ENCODE assay signal across 2 cellular contexts in the genomic region with DNA sequence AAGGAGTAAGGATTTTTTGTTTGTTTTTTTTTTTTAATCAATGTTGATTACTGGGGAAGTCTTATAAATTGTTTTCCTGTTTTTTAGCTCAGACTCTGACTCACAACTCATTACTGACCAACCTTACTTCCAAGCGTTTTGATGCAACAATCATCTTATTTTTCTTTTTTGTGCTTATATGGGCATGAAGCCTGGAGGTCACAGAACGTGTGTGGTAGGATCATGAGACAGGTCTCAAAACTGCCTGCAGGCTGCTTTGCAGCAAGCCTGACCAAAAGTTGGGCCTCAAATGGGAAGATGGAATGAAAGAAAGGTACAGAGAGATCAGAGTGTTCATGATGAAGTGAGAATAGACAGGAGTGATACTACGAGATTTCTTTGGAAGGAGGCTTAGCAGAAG.
TF ChIP-seq lines count a peak whose summit lies in the region.

No MANE protein-coding gene starts in this region.

TF ChIP-seq in GM23338, 12 proteins besides CTCF, POLR2A, EP300 and RAD21 (continued from another document):
- TF ChIP-seq, protein P1, sequence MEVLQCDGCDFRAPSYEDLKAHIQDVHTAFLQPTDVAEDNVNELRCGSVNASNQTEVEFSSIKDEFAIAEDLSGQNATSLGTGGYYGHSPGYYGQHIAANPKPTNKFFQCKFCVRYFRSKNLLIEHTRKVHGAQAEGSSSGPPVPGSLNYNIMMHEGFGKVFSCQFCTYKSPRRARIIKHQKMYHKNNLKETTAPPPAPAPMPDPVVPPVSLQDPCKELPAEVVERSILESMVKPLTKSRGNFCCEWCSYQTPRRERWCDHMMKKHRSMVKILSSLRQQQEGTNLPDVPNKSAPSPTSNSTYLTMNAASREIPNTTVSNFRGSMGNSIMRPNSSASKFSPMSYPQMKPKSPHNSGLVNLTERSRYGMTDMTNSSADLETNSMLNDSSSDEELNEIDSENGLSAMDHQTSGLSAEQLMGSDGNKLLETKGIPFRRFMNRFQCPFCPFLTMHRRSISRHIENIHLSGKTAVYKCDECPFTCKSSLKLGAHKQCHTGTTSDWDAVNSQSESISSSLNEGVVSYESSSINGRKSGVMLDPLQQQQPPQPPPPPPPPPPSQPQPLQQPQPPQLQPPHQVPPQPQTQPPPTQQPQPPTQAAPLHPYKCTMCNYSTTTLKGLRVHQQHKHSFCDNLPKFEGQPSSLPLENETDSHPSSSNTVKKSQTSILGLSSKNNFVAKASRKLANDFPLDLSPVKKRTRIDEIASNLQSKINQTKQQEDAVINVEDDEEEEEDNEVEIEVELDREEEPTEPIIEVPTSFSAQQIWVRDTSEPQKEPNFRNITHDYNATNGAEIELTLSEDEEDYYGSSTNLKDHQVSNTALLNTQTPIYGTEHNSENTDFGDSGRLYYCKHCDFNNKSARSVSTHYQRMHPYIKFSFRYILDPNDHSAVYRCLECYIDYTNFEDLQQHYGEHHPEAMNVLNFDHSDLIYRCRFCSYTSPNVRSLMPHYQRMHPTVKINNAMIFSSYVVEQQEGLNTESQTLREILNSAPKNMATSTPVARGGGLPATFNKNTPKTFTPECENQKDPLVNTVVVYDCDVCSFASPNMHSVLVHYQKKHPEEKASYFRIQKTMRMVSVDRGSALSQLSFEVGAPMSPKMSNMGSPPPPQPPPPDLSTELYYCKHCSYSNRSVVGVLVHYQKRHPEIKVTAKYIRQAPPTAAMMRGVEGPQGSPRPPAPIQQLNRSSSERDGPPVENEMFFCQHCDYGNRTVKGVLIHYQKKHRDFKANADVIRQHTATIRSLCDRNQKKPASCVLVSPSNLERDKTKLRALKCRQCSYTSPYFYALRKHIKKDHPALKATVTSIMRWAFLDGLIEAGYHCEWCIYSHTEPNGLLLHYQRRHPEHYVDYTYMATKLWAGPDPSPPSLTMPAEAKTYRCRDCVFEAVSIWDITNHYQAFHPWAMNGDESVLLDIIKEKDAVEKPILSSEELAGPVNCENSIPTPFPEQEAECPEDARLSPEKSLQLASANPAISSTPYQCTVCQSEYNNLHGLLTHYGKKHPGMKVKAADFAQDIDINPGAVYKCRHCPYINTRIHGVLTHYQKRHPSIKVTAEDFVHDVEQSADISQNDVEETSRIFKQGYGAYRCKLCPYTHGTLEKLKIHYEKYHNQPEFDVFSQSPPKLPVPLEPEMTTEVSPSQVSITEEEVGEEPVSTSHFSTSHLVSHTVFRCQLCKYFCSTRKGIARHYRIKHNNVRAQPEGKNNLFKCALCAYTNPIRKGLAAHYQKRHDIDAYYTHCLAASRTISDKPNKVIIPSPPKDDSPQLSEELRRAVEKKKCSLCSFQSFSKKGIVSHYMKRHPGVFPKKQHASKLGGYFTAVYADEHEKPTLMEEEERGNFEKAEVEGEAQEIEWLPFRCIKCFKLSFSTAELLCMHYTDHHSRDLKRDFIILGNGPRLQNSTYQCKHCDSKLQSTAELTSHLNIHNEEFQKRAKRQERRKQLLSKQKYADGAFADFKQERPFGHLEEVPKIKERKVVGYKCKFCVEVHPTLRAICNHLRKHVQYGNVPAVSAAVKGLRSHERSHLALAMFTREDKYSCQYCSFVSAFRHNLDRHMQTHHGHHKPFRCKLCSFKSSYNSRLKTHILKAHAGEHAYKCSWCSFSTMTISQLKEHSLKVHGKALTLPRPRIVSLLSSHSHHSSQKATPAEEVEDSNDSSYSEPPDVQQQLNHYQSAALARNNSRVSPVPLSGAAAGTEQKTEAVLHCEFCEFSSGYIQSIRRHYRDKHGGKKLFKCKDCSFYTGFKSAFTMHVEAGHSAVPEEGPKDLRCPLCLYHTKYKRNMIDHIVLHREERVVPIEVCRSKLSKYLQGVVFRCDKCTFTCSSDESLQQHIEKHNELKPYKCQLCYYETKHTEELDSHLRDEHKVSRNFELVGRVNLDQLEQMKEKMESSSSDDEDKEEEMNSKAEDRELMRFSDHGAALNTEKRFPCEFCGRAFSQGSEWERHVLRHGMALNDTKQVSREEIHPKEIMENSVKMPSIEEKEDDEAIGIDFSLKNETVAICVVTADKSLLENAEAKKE (CRISPR knock-in tag; IDR thresholded peaks at IDR 0.05) = no peak

TF ChIP-seq in WTC11, 78 proteins besides CTCF, POLR2A, EP300 and RAD21 (continued from another document):
- TF ChIP-seq, protein P2, sequence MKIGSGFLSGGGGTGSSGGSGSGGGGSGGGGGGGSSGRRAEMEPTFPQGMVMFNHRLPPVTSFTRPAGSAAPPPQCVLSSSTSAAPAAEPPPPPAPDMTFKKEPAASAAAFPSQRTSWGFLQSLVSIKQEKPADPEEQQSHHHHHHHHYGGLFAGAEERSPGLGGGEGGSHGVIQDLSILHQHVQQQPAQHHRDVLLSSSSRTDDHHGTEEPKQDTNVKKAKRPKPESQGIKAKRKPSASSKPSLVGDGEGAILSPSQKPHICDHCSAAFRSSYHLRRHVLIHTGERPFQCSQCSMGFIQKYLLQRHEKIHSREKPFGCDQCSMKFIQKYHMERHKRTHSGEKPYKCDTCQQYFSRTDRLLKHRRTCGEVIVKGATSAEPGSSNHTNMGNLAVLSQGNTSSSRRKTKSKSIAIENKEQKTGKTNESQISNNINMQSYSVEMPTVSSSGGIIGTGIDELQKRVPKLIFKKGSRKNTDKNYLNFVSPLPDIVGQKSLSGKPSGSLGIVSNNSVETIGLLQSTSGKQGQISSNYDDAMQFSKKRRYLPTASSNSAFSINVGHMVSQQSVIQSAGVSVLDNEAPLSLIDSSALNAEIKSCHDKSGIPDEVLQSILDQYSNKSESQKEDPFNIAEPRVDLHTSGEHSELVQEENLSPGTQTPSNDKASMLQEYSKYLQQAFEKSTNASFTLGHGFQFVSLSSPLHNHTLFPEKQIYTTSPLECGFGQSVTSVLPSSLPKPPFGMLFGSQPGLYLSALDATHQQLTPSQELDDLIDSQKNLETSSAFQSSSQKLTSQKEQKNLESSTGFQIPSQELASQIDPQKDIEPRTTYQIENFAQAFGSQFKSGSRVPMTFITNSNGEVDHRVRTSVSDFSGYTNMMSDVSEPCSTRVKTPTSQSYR (CRISPR knock-in tag; IDR thresholded peaks at IDR 0.05) = no peak
- TF ChIP-seq, protein P3, sequence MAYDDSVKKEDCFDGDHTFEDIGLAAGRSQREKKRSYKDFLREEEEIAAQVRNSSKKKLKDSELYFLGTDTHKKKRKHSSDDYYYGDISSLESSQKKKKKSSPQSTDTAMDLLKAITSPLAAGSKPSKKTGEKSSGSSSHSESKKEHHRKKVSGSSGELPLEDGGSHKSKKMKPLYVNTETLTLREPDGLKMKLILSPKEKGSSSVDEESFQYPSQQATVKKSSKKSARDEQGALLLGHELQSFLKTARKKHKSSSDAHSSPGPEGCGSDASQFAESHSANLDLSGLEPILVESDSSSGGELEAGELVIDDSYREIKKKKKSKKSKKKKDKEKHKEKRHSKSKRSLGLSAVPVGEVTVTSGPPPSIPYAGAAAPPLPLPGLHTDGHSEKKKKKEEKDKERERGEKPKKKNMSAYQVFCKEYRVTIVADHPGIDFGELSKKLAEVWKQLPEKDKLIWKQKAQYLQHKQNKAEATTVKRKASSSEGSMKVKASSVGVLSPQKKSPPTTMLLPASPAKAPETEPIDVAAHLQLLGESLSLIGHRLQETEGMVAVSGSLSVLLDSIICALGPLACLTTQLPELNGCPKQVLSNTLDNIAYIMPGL (CRISPR knock-in tag; IDR thresholded peaks at IDR 0.05) = no peak
- TF ChIP-seq ZNF232 (CRISPR knock-in tag; IDR thresholded peaks at IDR 0.05) (no peak), FOXJ3 (CRISPR knock-in tag; IDR thresholded peaks at IDR 0.05; ENCODE audit: borderline replicate concordance) (no peak), NR2C2 (CRISPR knock-in tag; IDR thresholded peaks at IDR 0.05) (no peak)
- TF ChIP-seq, protein P4, sequence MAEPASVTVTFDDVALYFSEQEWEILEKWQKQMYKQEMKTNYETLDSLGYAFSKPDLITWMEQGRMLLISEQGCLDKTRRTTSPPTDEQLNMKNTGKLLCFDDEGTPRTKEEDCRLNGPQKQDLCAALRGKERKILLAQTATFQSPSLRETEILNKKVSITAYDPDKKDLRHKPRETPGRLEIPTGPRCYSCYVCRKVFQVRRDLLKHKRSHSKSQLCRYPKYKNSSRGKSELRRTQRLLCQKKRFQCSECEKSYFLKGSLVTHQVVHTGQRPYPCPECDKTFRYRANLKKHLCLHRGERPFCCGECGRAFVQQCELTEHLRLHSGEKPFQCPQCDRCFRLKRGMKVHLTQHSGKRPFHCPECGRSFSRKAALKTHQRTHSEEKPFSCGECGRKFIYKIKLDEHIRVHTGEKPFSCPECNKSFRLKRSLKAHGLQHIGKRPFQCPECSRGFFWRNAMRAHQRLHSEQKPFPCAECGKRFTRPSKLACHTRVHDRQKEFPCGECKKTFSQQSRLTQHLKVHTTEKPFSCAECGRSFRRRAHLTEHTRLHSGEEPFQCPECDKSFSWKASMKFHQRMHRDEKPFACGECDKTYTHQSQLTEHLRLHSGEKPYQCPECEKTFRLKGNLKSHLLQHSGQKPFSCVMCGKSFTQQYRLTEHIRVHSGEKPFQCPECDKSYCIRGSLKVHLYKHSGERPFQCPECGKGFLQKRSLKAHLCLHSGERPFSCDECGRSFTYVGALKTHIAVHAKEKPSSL (CRISPR knock-in tag; conservative IDR thresholded peaks at IDR 0.05) = no peak
- TF ChIP-seq, protein P5, sequence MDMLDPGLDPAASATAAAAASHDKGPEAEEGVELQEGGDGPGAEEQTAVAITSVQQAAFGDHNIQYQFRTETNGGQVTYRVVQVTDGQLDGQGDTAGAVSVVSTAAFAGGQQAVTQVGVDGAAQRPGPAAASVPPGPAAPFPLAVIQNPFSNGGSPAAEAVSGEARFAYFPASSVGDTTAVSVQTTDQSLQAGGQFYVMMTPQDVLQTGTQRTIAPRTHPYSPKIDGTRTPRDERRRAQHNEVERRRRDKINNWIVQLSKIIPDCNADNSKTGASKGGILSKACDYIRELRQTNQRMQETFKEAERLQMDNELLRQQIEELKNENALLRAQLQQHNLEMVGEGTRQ (CRISPR knock-in tag; IDR thresholded peaks at IDR 0.05) = no peak
- TF ChIP-seq, protein P6, sequence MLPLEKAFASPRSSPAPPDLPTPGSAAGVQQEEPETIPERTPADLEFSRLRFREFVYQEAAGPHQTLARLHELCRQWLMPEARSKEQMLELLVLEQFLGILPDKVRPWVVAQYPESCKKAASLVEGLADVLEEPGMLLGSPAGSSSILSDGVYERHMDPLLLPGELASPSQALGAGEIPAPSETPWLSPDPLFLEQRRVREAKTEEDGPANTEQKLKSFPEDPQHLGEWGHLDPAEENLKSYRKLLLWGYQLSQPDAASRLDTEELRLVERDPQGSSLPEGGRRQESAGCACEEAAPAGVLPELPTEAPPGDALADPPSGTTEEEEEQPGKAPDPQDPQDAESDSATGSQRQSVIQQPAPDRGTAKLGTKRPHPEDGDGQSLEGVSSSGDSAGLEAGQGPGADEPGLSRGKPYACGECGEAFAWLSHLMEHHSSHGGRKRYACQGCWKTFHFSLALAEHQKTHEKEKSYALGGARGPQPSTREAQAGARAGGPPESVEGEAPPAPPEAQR (CRISPR knock-in tag; IDR thresholded peaks at IDR 0.05) = no peak
